In genomic region chr22:23970816-23971482, GRCh38 we compare ENCODE assay signal across 17 cellular contexts. TPM values are rescaled to one million over a fixed set of nuclear protein-coding genes. Genes with fewer than 3 reads are reported as not detected.
DNase-seq lines count a peak whose midpoint lies in the region; ATAC-seq and TF ChIP-seq lines count a peak whose summit lies in the region.
"Had no signal": no experiment of that assay in that cellular context is flagged by ENCODE, and none has a peak within 500 bp of the region (broad histone marks: within the 10 kb centered on the region; RNA-seq: fewer than 3 reads in every experiment).

No MANE protein-coding gene starts in this region.

- H3K27ac Mint-ChIP-seq in activated T-cell treated with anti-CD3 and anti-CD28 coated beads, Interleukin-2, amount 50 U/mL, for 24 hours, result peak overlapping the region; percentile 64
- no peak overlapping the region for H3K27ac Mint-ChIP-seq in activated T-cell treated with anti-CD3 and anti-CD28 coated beads, Interleukin-2, amount 50 U/mL, for 72 hours
- H3K27ac Mint-ChIP-seq in activated T-helper 1 cell treated with anti-CD3 and anti-CD28 coated beads, Interleukin-12 subunit alpha, Interleukin-12 subunit beta, Interleukin-2, Interleukin-4 antibody, amounts not matched to agents 30 ng/mL and 10 ng/mL and 1 ng/mL, durations not matched to agents 14 hours and 24 hours and 36 hours, result no peak overlapping the region
- no peak overlapping the region for H3K27ac Mint-ChIP-seq in neural crest cell (ENCODE audit: unreplicated experiment)

- TF ChIP-seq CTCF in neural crest cell (conservative IDR thresholded peaks at IDR 0.05), result no peak
- TF ChIP-seq CTCF in stomach (IDR thresholded peaks at IDR 0.05), result no peak

- H3K9me3 ChIP-seq in stomach, result no peaks in the 10 kb centered on the region
- H3K9me3 ChIP-seq: spleen had no signal

- WGBS in stomach, 5 donors, result 58 to 84% (median 61%) methylated on average over 6 of the region's 6 CpGs

- H3K4me1 Mint-ChIP-seq in activated T-cell treated with anti-CD3 and anti-CD28 coated beads, Interleukin-2, amount 50 U/mL, for 24 hours (ENCODE audit: low read depth), result peaks cover 20% of the 10 kb centered on the region
- H3K4me1 Mint-ChIP-seq in activated T-cell treated with anti-CD3 and anti-CD28 coated beads, Interleukin-2, amount 50 U/mL, for 72 hours (ENCODE audit: low read depth), result peaks cover 28% of the 10 kb centered on the region
- H3K4me1 Mint-ChIP-seq in activated T-helper 1 cell treated with anti-CD3 and anti-CD28 coated beads, Interleukin-12 subunit alpha, Interleukin-12 subunit beta, Interleukin-2, Interleukin-4 antibody, amounts not matched to agents 30 ng/mL and 10 ng/mL and 1 ng/mL, durations not matched to agents 14 hours and 24 hours and 36 hours (ENCODE audit: low read depth), result peaks cover 25% of the 10 kb centered on the region
- no peaks in the 10 kb centered on the region for H3K4me1 Mint-ChIP-seq in neural crest cell

- no peak overlapping the region for H3K4me3 ChIP-seq in stomach
- H3K4me3 ChIP-seq: spleen had no signal

- ATAC-seq in activated T-cell treated with anti-CD3 and anti-CD28 coated beads, Interleukin-2, amount 50 U/mL, for 72 hours (replicated peaks in 1 of 2), result no peak
- no peak for ATAC-seq in GM18868 (IDR thresholded peaks at IDR 0.05; ENCODE audit: unreplicated experiment)
- ATAC-seq: PC-3 had no signal

- peaks cover 0 to 30% (median 13%) of the 10 kb centered on the region in 4 donors for H3K4me1 ChIP-seq in stomach
- H3K4me1 ChIP-seq: parathyroid adenoma had no signal

- H3K27me3 Mint-ChIP-seq in activated T-cell treated with anti-CD3 and anti-CD28 coated beads, Interleukin-2, amount 50 U/mL, for 24 hours, result no peaks in the 10 kb centered on the region
- H3K27me3 Mint-ChIP-seq in activated T-cell treated with anti-CD3 and anti-CD28 coated beads, Interleukin-2, amount 50 U/mL, for 72 hours (ENCODE audit: low read depth), result no peaks in the 10 kb centered on the region
- H3K27me3 Mint-ChIP-seq in activated T-helper 1 cell treated with anti-CD3 and anti-CD28 coated beads, Interleukin-12 subunit alpha, Interleukin-12 subunit beta, Interleukin-2, Interleukin-4 antibody, amounts not matched to agents 30 ng/mL and 10 ng/mL and 1 ng/mL, durations not matched to agents 14 hours and 24 hours and 36 hours (ENCODE audit: insufficient read depth), result no peaks in the 10 kb centered on the region
- H3K27me3 Mint-ChIP-seq in neural crest cell (ENCODE audit: low read depth), result no peaks in the 10 kb centered on the region

- no peaks in the 10 kb centered on the region for H3K27me3 ChIP-seq in stomach
- H3K27me3 ChIP-seq: spleen had no signal

- H3K27ac ChIP-seq in stomach, result peak overlapping the region in 1 of 5 donors; percentile 4
- H3K27ac ChIP-seq: parathyroid adenoma, spleen had no signal

- no peak for TF ChIP-seq EP300 in stomach (IDR thresholded peaks at IDR 0.05)

- TF ChIP-seq POLR2A in GM18951 (IDR thresholded peaks at IDR 0.05; ENCODE audit: extremely low read depth, insufficient read depth, insufficient read length) (peak; percentile 1), stomach (IDR thresholded peaks at IDR 0.05) (no peak)

- H3K36me3 Mint-ChIP-seq in activated T-cell treated with anti-CD3 and anti-CD28 coated beads, Interleukin-2, amount 50 U/mL, for 24 hours (ENCODE audit: low read depth), result peaks cover 32% of the 10 kb centered on the region
- H3K36me3 Mint-ChIP-seq in activated T-cell treated with anti-CD3 and anti-CD28 coated beads, Interleukin-2, amount 50 U/mL, for 72 hours (ENCODE audit: insufficient read depth in 2 of 2), result peaks cover 6 to 11% of the 10 kb centered on the region in 2 donors
- peaks cover 16% of the 10 kb centered on the region for H3K36me3 Mint-ChIP-seq in activated T-helper 1 cell treated with anti-CD3 and anti-CD28 coated beads, Interleukin-12 subunit alpha, Interleukin-12 subunit beta, Interleukin-2, Interleukin-4 antibody, amounts not matched to agents 30 ng/mL and 10 ng/mL and 1 ng/mL, durations not matched to agents 14 hours and 24 hours and 36 hours (ENCODE audit: low read depth)
- peaks cover 16% of the 10 kb centered on the region for H3K36me3 Mint-ChIP-seq in neural crest cell (ENCODE audit: low read depth)

- no peak for DNase-seq in activated T-cell treated with anti-CD3 and anti-CD28 coated beads, Interleukin-2, amount 50 U/mL, for 24 hours
- DNase-seq in activated T-cell treated with anti-CD3 and anti-CD28 coated beads, Interleukin-2, amount 50 U/mL, for 72 hours, result no peak
- no peak for DNase-seq in activated T-helper 1 cell treated with anti-CD3 and anti-CD28 coated beads, Interleukin-12 subunit alpha, Interleukin-12 subunit beta, Interleukin-2, Interleukin-4 antibody, amounts not matched to agents 30 ng/mL and 10 ng/mL and 1 ng/mL, durations not matched to agents 14 hours and 24 hours and 36 hours (ENCODE audit: low spot score)
- DNase-seq in neural crest cell (ENCODE audit: low read depth, low spot score), result no peak
- no peak for DNase-seq in stomach
- no peak for DNase-seq in NCI-H187 (lab: John Stamatoyannopoulos, UW)
- DNase-seq: central memory CD4-positive, alpha-beta T cell; NCI-H1417 treated with DMSO at 0.1 percent for 48 hours; NCI-H510A treated with DMSO at 0.1 percent for 48 hours; PC-3; spleen had no signal

- intact Hi-C loops in activated T-helper 1 cell treated with anti-CD3 and anti-CD28 coated beads, Interleukin-12 subunit alpha, Interleukin-12 subunit beta, Interleukin-2, Interleukin-4 antibody, amounts not matched to agents 30 ng/mL and 10 ng/mL and 1 ng/mL, durations not matched to agents 14 hours and 24 hours and 36 hours (cut with micrococcal nuclease), result no loop called here
- intact Hi-C loops in stomach (cut with DNase I; ENCODE audit: low total_unique reads), result loop anchor here (5.0 kb wide), 1 partner anchor 44 kb away; no protein-coding TSS in a partner anchor

- H3K9me3 Mint-ChIP-seq in activated T-cell treated with anti-CD3 and anti-CD28 coated beads, Interleukin-2, amount 50 U/mL, for 24 hours, result no peaks in the 10 kb centered on the region
- H3K9me3 Mint-ChIP-seq in activated T-cell treated with anti-CD3 and anti-CD28 coated beads, Interleukin-2, amount 50 U/mL, for 72 hours, result no peaks in the 10 kb centered on the region
- no peaks in the 10 kb centered on the region for H3K9me3 Mint-ChIP-seq in activated T-helper 1 cell treated with anti-CD3 and anti-CD28 coated beads, Interleukin-12 subunit alpha, Interleukin-12 subunit beta, Interleukin-2, Interleukin-4 antibody, amounts not matched to agents 30 ng/mL and 10 ng/mL and 1 ng/mL, durations not matched to agents 14 hours and 24 hours and 36 hours
- H3K9me3 Mint-ChIP-seq in neural crest cell, result no peaks in the 10 kb centered on the region

- H3K4me3 Mint-ChIP-seq in activated T-cell treated with anti-CD3 and anti-CD28 coated beads, Interleukin-2, amount 50 U/mL, for 24 hours, result no peak overlapping the region
- H3K4me3 Mint-ChIP-seq in activated T-cell treated with anti-CD3 and anti-CD28 coated beads, Interleukin-2, amount 50 U/mL, for 72 hours, result peak overlapping the region in 1 of 2 donors; percentile 1
- peak overlapping the region; percentile 2 for H3K4me3 Mint-ChIP-seq in activated T-helper 1 cell treated with anti-CD3 and anti-CD28 coated beads, Interleukin-12 subunit alpha, Interleukin-12 subunit beta, Interleukin-2, Interleukin-4 antibody, amounts not matched to agents 30 ng/mL and 10 ng/mL and 1 ng/mL, durations not matched to agents 14 hours and 24 hours and 36 hours
- H3K4me3 Mint-ChIP-seq in neural crest cell, result peak overlapping the region; percentile 82

- in situ Hi-C loops in GM18951 (cut with MboI; ENCODE audit: low sequenced_read_pairs, unreplicated experiment), result no loop called here

- H3K36me3 ChIP-seq in stomach, result peaks cover 25 to 31% (median 29%) of the 10 kb centered on the region in 4 donors

RNA-seq across cellular contexts. Expression of gene DDT, which starts 3.3 kb away (rescaled TPM):
- 10 to 100 TPM; 74.6 to 89.4 TPM for total RNA-seq in activated T-cell treated with anti-CD3 and anti-CD28 coated beads, Interleukin-2, amount 50 U/mL, for 72 hours
- 94.7 and 115 TPM in 2 replicates for total RNA-seq in activated T-helper 1 cell treated with anti-CD3 and anti-CD28 coated beads, Interleukin-12 subunit alpha, Interleukin-12 subunit beta, Interleukin-2, Interleukin-4 antibody, amounts not matched to agents 30 ng/mL and 10 ng/mL and 1 ng/mL, durations not matched to agents 14 hours and 24 hours and 36 hours
- total RNA-seq in neural crest cell (72.3 and 74.0 TPM in 2 replicates), stomach (100 to 1,000 TPM in 4 of 5 donors, 10 to 100 TPM in 1; 72.5 to 534 (median 196) TPM)
- 100 to 1,000 TPM; 266 to 486 (median 374) TPM for polyA plus RNA-seq in stomach

RNA-seq across cellular contexts. Expression of gene DDTL, which starts 4.3 kb away (rescaled TPM):
- 1 to 10 TPM in 1 of 2 donors, under 1 TPM in 1; 0.95 to 3.4 TPM for total RNA-seq in activated T-cell treated with anti-CD3 and anti-CD28 coated beads, Interleukin-2, amount 50 U/mL, for 72 hours
- 4.0 and 4.7 TPM in 2 replicates for total RNA-seq in activated T-helper 1 cell treated with anti-CD3 and anti-CD28 coated beads, Interleukin-12 subunit alpha, Interleukin-12 subunit beta, Interleukin-2, Interleukin-4 antibody, amounts not matched to agents 30 ng/mL and 10 ng/mL and 1 ng/mL, durations not matched to agents 14 hours and 24 hours and 36 hours
- not detected in 2 replicates for total RNA-seq in neural crest cell
- 10 to 100 TPM in 1 of 5 donors, 1 to 10 TPM in 2, not detected in 2; 3.0 to 53.6 (median 4.2) TPM for total RNA-seq in stomach
- 1 to 10 TPM; 2.7 to 6.0 (median 4.9) TPM for polyA plus RNA-seq in stomach

RNA-seq across cellular contexts. Expression of gene GSTT2, which starts 9.0 kb away (rescaled TPM):
- not detected for total RNA-seq in activated T-cell treated with anti-CD3 and anti-CD28 coated beads, Interleukin-2, amount 50 U/mL, for 72 hours
- not detected in 2 replicates for total RNA-seq in activated T-helper 1 cell treated with anti-CD3 and anti-CD28 coated beads, Interleukin-12 subunit alpha, Interleukin-12 subunit beta, Interleukin-2, Interleukin-4 antibody, amounts not matched to agents 30 ng/mL and 10 ng/mL and 1 ng/mL, durations not matched to agents 14 hours and 24 hours and 36 hours
- total RNA-seq in neural crest cell (not detected in 2 replicates), stomach (not detected)
- 1 to 10 TPM in 1 of 3 donors, not detected in 2; 8.6 TPM for polyA plus RNA-seq in stomach
- total RNA-seq: PC-3, subcutaneous adipose tissue had no signal

RNA-seq across cellular contexts. Expression of gene GSTT2B, which starts 10.0 kb away (rescaled TPM):
- under 1 TPM in 1 of 2 donors, not detected in 1; 0.46 TPM for total RNA-seq in activated T-cell treated with anti-CD3 and anti-CD28 coated beads, Interleukin-2, amount 50 U/mL, for 72 hours
- 0.65 and 0.91 TPM in 2 replicates for total RNA-seq in activated T-helper 1 cell treated with anti-CD3 and anti-CD28 coated beads, Interleukin-12 subunit alpha, Interleukin-12 subunit beta, Interleukin-2, Interleukin-4 antibody, amounts not matched to agents 30 ng/mL and 10 ng/mL and 1 ng/mL, durations not matched to agents 14 hours and 24 hours and 36 hours
- total RNA-seq in neural crest cell, result 1.8 and 2.1 TPM in 2 replicates
- total RNA-seq in stomach, result 10 to 100 TPM in 1 of 5 donors, 1 to 10 TPM in 1, not detected in 3; 1.7 to 30.0 TPM
- polyA plus RNA-seq in stomach, result 10 to 100 TPM in 2 of 3 donors, 1 to 10 TPM in 1; 3.5 to 45.8 (median 10.1) TPM

RNA-seq across cellular contexts. Expression of gene GSTT4, which starts 34.3 kb away (rescaled TPM):
- not detected for total RNA-seq in activated T-cell treated with anti-CD3 and anti-CD28 coated beads, Interleukin-2, amount 50 U/mL, for 72 hours
- total RNA-seq in activated T-helper 1 cell treated with anti-CD3 and anti-CD28 coated beads, Interleukin-12 subunit alpha, Interleukin-12 subunit beta, Interleukin-2, Interleukin-4 antibody, amounts not matched to agents 30 ng/mL and 10 ng/mL and 1 ng/mL, durations not matched to agents 14 hours and 24 hours and 36 hours, result not detected in 2 replicates
- total RNA-seq in neural crest cell (not detected in 2 replicates), stomach (not detected)
- not detected for polyA plus RNA-seq in stomach
- total RNA-seq: frontal cortex, PC-3, spleen, subcutaneous adipose tissue had no signal
- polyA plus RNA-seq: AG04450, spleen had no signal
